ENCODE assay signal across 24 cellular contexts in the genomic region with DNA sequence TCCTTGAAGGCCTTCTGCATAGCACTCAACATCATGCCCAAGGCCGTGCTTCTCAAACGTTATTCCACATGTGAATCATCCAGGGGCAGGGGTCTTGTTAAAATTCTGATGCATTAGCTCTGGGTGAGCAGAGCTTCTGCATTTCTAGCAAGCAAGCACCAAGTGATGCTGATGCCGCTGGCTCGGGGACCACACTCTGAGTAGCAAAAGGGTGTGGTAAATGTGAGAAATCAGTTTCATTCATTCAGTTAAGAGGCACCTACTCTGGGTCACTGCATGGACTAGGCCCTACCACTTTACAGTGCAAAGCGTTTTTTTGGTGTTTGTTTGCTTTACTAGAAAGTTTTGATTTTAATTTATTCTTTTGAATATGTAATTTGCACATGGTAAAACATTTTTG. TPM values are rescaled to one million over a fixed set of nuclear protein-coding genes. Genes with fewer than 3 reads are reported as not detected.
DNase-seq lines count a peak whose midpoint lies in the region; TF ChIP-seq lines count a peak whose summit lies in the region.
"Had no signal": no experiment of that assay in that cellular context is flagged by ENCODE, and none has a peak within 500 bp of the region (broad histone marks: within the 10 kb centered on the region; RNA-seq: fewer than 3 reads in every experiment).

No MANE protein-coding gene starts in this region.

- no peak overlapping the region for H3K4me2 ChIP-seq in GM23248 (ENCODE audit: unreplicated experiment)
- H3K4me2 ChIP-seq: A549 had no signal

- no peaks in the 10 kb centered on the region for H3K9me3 ChIP-seq in GM23248 (ENCODE audit: low read depth)
- H3K9me3 ChIP-seq: BE2C; BLaER1 treated with 17β-estradiol and CSF1 and Interleukin-3, amounts not matched to agents 10 nM and 100 nM had no signal

- no peaks in the 10 kb centered on the region for H3F3A ChIP-seq in GM23248 (ENCODE audit: insufficient read depth)

- POLR2A ChIA-PET in activated CD4-positive, alpha-beta memory T cell treated with anti-CD3 and anti-CD28 coated beads, Interleukin-2, amount 10 ng/mL, durations not matched to agents 7 days and 5 days (lab: Charles Lee): no interaction called here

- H3K79me2 ChIP-seq in GM23248 (ENCODE audit: insufficient read depth): no peaks in the 10 kb centered on the region

- no peaks in the 10 kb centered on the region for H3K36me3 Mint-ChIP-seq in activated CD4-positive, alpha-beta memory T cell treated with anti-CD3 and anti-CD28 coated beads, Interleukin-2, amount 10 ng/mL, durations not matched to agents 7 days and 5 days (ENCODE audit: low read depth)
- H3K36me3 Mint-ChIP-seq: CD14-positive monocyte had no signal

- H4K20me1 ChIP-seq in GM23248 (ENCODE audit: insufficient read depth): no peaks in the 10 kb centered on the region
- H4K20me1 ChIP-seq: BLaER1 treated with 17β-estradiol and CSF1 and Interleukin-3, amounts not matched to agents 10 nM and 100 nM had no signal

- no peak overlapping the region for H3K27ac Mint-ChIP-seq in activated CD4-positive, alpha-beta memory T cell treated with anti-CD3 and anti-CD28 coated beads, Interleukin-2, amount 10 ng/mL, durations not matched to agents 7 days and 5 days
- H3K27ac Mint-ChIP-seq: CD14-positive monocyte; CD4-positive, alpha-beta T cell; CD8-positive, alpha-beta memory T cell had no signal

- no peaks in the 10 kb centered on the region for H3K9me3 Mint-ChIP-seq in activated CD4-positive, alpha-beta memory T cell treated with anti-CD3 and anti-CD28 coated beads, Interleukin-2, amount 10 ng/mL, durations not matched to agents 7 days and 5 days
- H3K9me3 Mint-ChIP-seq: CD4-positive, alpha-beta T cell had no signal

- H3K4me1 ChIP-seq in GM23248 (ENCODE audit: insufficient read depth): no peaks in the 10 kb centered on the region
- H3K4me1 ChIP-seq: A549 had no signal

- H3K27me3 ChIP-seq in GM23248 (replicated peaks; ENCODE audit: insufficient read depth): peaks cover 15% of the 10 kb centered on the region
- H3K27me3 ChIP-seq: BE2C; BLaER1 treated with 17β-estradiol and CSF1 and Interleukin-3, amounts not matched to agents 10 nM and 100 nM had no signal

- no peaks in the 10 kb centered on the region for H3K36me3 ChIP-seq in GM23248 (ENCODE audit: low read depth)
- H3K36me3 ChIP-seq: BE2C; BLaER1 treated with 17β-estradiol and CSF1 and Interleukin-3, amounts not matched to agents 10 nM and 100 nM had no signal

- in situ Hi-C loops in GM23248 (cut with MboI): no loop called here

- no peak overlapping the region for H3K27ac ChIP-seq in GM23248
- H3K27ac ChIP-seq: A549; BLaER1 treated with 17β-estradiol and CSF1 and Interleukin-3, amounts not matched to agents 10 nM and 100 nM had no signal

- intact Hi-C loops in posterior vena cava (cut with DNase I): loop anchor here in 1 of 2 donors (2.0 kb wide), 1 partner anchor 76 kb away; no protein-coding TSS in a partner anchor

- H3K4me3 Mint-ChIP-seq in activated CD4-positive, alpha-beta memory T cell treated with anti-CD3 and anti-CD28 coated beads, Interleukin-2, amount 10 ng/mL, durations not matched to agents 7 days and 5 days: no peak overlapping the region
- H3K4me3 Mint-ChIP-seq: CD14-positive monocyte; CD4-positive, alpha-beta T cell; CD8-positive, alpha-beta memory T cell had no signal

- no peaks in the 10 kb centered on the region for H3K9me2 ChIP-seq in GM23248 (ENCODE audit: insufficient read depth)

- peaks cover 13% of the 10 kb centered on the region for H3K4me1 Mint-ChIP-seq in activated CD4-positive, alpha-beta memory T cell treated with anti-CD3 and anti-CD28 coated beads, Interleukin-2, amount 10 ng/mL, durations not matched to agents 7 days and 5 days
- H3K4me1 Mint-ChIP-seq: CD14-positive monocyte had no signal

- peaks cover 32% of the 10 kb centered on the region for H3K27me3 Mint-ChIP-seq in activated CD4-positive, alpha-beta memory T cell treated with anti-CD3 and anti-CD28 coated beads, Interleukin-2, amount 10 ng/mL, durations not matched to agents 7 days and 5 days

- H2AFZ ChIP-seq in GM23248: no peak overlapping the region

- H3K4me3 ChIP-seq in GM12865 (ENCODE audit: low read depth, low read length): no peak overlapping the region
- no peak overlapping the region for H3K4me3 ChIP-seq in GM23248
- H3K4me3 ChIP-seq: A549; BLaER1 treated with 17β-estradiol and CSF1 and Interleukin-3, amounts not matched to agents 10 nM and 100 nM had no signal

- no peak for TF ChIP-seq CTCF in GM12865 (IDR thresholded peaks at IDR 0.05; ENCODE audit: insufficient read depth, low read depth, low read length, missing control alignments)

- 26 to 34% methylated on average over 5 of the region's 5 CpGs for WGBS in GM23248 (ENCODE audit: low coverage in 1 of 2, low lambda C conversion rate in 2 of 2, missing lambda C conversion rate in 2 of 2), 2 experiments

- H3K9ac ChIP-seq in GM23248: no peak overlapping the region
- H3K9ac ChIP-seq: BLaER1 treated with 17β-estradiol and CSF1 and Interleukin-3, amounts not matched to agents 10 nM and 100 nM had no signal

- peak; percentile 10 for DNase-seq in activated gamma-delta T cell treated with Interleukin-2 at 50 U/mL for 16 hours
- no peak for DNase-seq in activated gamma-delta T cell (lab: John Stamatoyannopoulos, UW)
- DNase-seq in GM12865 (ENCODE audit: low read depth): peak; percentile 69
- peak; percentile 38 for DNase-seq in activated CD4-positive, alpha-beta memory T cell treated with anti-CD3 and anti-CD28 coated beads, Interleukin-2, amount 10 ng/mL, durations not matched to agents 7 days and 5 days
- peak; percentile 31 for DNase-seq in posterior vena cava (ENCODE audit: low spot score)
- no peak for DNase-seq in GM23248
- DNase-seq in DMS79 (lab: John Stamatoyannopoulos, UW): no peak
- DNase-seq: 8988T; ACHN; AML-193; BE2C; CD4-positive, alpha-beta T cell; CD8-positive, alpha-beta memory T cell; DMS 273 treated with DMSO at 0.1 percent for 48 hours; DMS79 treated with DMSO at 0.1 percent for 48 hours; GF-D8; H7; HCEC 1CT had no signal

- CTCF ChIA-PET in activated CD4-positive, alpha-beta memory T cell treated with anti-CD3 and anti-CD28 coated beads, Interleukin-2, amount 10 ng/mL, durations not matched to agents 7 days and 5 days (lab: Charles Lee): interaction anchor here (1.4 kb wide), 1 partner anchor 12 kb away, joined by 6 read pairs; no protein-coding TSS in a partner anchor

RNA-seq across cellular contexts. Expression of gene KRTDAP, which starts 7.2 kb away (rescaled TPM):
- not detected for total RNA-seq in activated CD4-positive, alpha-beta memory T cell treated with anti-CD3 and anti-CD28 coated beads, Interleukin-2, amount 10 ng/mL, durations not matched to agents 7 days and 5 days
- not detected for total RNA-seq in posterior vena cava
- not detected in 2 replicates for total RNA-seq in GM23248 (2014; rRNA removed; shearing (Covaris generic))
- polyA plus RNA-seq in GM23248 (2016; fragmentation: Nextera tagmentation; extraction: Ambion mirVana): not detected in 2 replicates
- total RNA-seq: CD4-positive, alpha-beta T cell; CD8-positive, alpha-beta memory T cell; Daoy; G401 had no signal
- polyA plus RNA-seq: A549; CD14-positive monocyte; CD8-positive, alpha-beta memory T cell had no signal

RNA-seq across cellular contexts. Expression of gene DMKN, which starts 30.4 kb away (rescaled TPM):
- not detected for total RNA-seq in activated CD4-positive, alpha-beta memory T cell treated with anti-CD3 and anti-CD28 coated beads, Interleukin-2, amount 10 ng/mL, durations not matched to agents 7 days and 5 days
- 1 to 10 TPM; 2.1 to 2.2 TPM for total RNA-seq in posterior vena cava
- 20.0 and 25.4 TPM in 2 replicates for total RNA-seq in GM23248 (2014; rRNA removed; shearing (Covaris generic))
- polyA plus RNA-seq in GM23248 (2016; fragmentation: Nextera tagmentation; extraction: Ambion mirVana): 30.9 and 34.5 TPM in 2 replicates
- total RNA-seq: CD4-positive, alpha-beta T cell had no signal
- polyA plus RNA-seq: CD14-positive monocyte had no signal

RNA-seq across cellular contexts. Expression of gene FFAR2, which starts 35.0 kb away (rescaled TPM):
- not detected for total RNA-seq in activated CD4-positive, alpha-beta memory T cell treated with anti-CD3 and anti-CD28 coated beads, Interleukin-2, amount 10 ng/mL, durations not matched to agents 7 days and 5 days
- 1 to 10 TPM in 1 of 2 donors, under 1 TPM in 1; 0.95 to 1.8 TPM for total RNA-seq in posterior vena cava
- total RNA-seq in GM23248 (2014; rRNA removed; shearing (Covaris generic)): not detected in 2 replicates
- polyA plus RNA-seq in GM23248 (2016; fragmentation: Nextera tagmentation; extraction: Ambion mirVana): not detected in 2 replicates
- total RNA-seq: CD8-positive, alpha-beta memory T cell; Daoy; G401; H1; H7 had no signal
- polyA plus RNA-seq: CD8-positive, alpha-beta memory T cell; H1 had no signal

RNA-seq across cellular contexts. Expression of gene SBSN, which starts 45.0 kb away (rescaled TPM):
- total RNA-seq in activated CD4-positive, alpha-beta memory T cell treated with anti-CD3 and anti-CD28 coated beads, Interleukin-2, amount 10 ng/mL, durations not matched to agents 7 days and 5 days: not detected
- not detected for total RNA-seq in posterior vena cava
- total RNA-seq in GM23248 (2014; rRNA removed; shearing (Covaris generic)): 3.2 and 4.3 TPM in 2 replicates
- 7.9 and 8.8 TPM in 2 replicates for polyA plus RNA-seq in GM23248 (2016; fragmentation: Nextera tagmentation; extraction: Ambion mirVana)
- total RNA-seq: CD4-positive, alpha-beta T cell; CD8-positive, alpha-beta memory T cell; G401; H1; H7 had no signal
- polyA plus RNA-seq: CD14-positive monocyte; CD8-positive, alpha-beta memory T cell; H1 had no signal

RNA-seq across cellular contexts. Expression of gene GAPDHS, which starts 50.2 kb away (rescaled TPM):
- total RNA-seq in activated CD4-positive, alpha-beta memory T cell treated with anti-CD3 and anti-CD28 coated beads, Interleukin-2, amount 10 ng/mL, durations not matched to agents 7 days and 5 days: not detected
- not detected for total RNA-seq in posterior vena cava
- not detected in 2 replicates for total RNA-seq in GM23248 (2014; rRNA removed; shearing (Covaris generic))
- polyA plus RNA-seq in GM23248 (2016; fragmentation: Nextera tagmentation; extraction: Ambion mirVana): not detected in 2 replicates
- total RNA-seq: CD4-positive, alpha-beta T cell; CD8-positive, alpha-beta memory T cell; Daoy; G401; H1 had no signal
- polyA plus RNA-seq: A549; CD14-positive monocyte; CD8-positive, alpha-beta memory T cell had no signal

Comparison
In these comparisons a context has a peak if more than half of its experiments do, and no peak if none do; other contexts are left out.
1. DNase-seq: peak in activated gamma-delta T cell treated with Interleukin-2 at 50 U/mL for 16 hours (single experiment), GM12865 (single experiment), activated CD4-positive, alpha-beta memory T cell treated with anti-CD3 and anti-CD28 coated beads, Interleukin-2, amount 10 ng/mL, durations not matched to agents 7 days and 5 days (single experiment) and posterior vena cava (single experiment); none in activated gamma-delta T cell (single experiment), GM23248 (single experiment) and DMS79 (single experiment).